ENCODE assay signal across 9 cellular contexts in genomic region chr2:132547089-132547687, GRCh38.
A peak's percentile ranks its signal among the peaks of the same experiment; 100 is the strongest.
DNase-seq lines count a peak whose midpoint lies in the region; ATAC-seq, FAIRE-seq and TF ChIP-seq lines count a peak whose summit lies in the region.
"Had no signal": no experiment of that assay in that cellular context is flagged by ENCODE, and none has a peak within 500 bp of the region (broad histone marks: within the 10 kb centered on the region; RNA-seq: fewer than 3 reads in every experiment).

No MANE protein-coding gene starts in this region.

- DNase-seq in AG04449 (ENCODE audit: low read depth, low spot score) (peak; percentile 26), GM12891 (ENCODE audit: insufficient read length, low spot score) (peak; percentile 34), Kasumi-1 (lab: John Stamatoyannopoulos, UW) (peak; percentile 51 to 67), RWPE2 (ENCODE audit: low spot score) (no peak), brain pericyte (ENCODE audit: low read depth, low spot score) (peak; percentile 18), islet precursor cell (peak; percentile 78)
- peak; percentile 46 to 55 for DNase-seq in stimulated activated CD4-positive, alpha-beta T cell treated with anti-CD3 and anti-CD28 coated beads, Interleukin-2, amount 100 ng/mL, for 48 hours
- no peak for DNase-seq in stimulated activated naive CD4-positive, alpha-beta T cell treated with Interleukin-2 at 50 U/mL for 16 hours (lab: John Stamatoyannopoulos, UW)

- H3K27me3 ChIP-seq in RWPE2 (ENCODE audit: insufficient read depth, poor library complexity, severe bottlenecking), result no peaks in the 10 kb centered on the region

- TF ChIP-seq POLR2A in GM12891 (IDR thresholded peaks at IDR 0.05; ENCODE audit: low read depth, low read length), result no peak

- H3K4me3 ChIP-seq in AG04449 (ENCODE audit: low read depth, low read length) (no peak overlapping the region), RWPE2 (ENCODE audit: severe bottlenecking) (no peak overlapping the region)

- CTCF ChIA-PET in AG04449 (lab: Yijun Ruan, JAX), result interaction anchor here (0.5 to 8.1 kb wide), 49 partner anchors 8 to 1300 kb away, joined by 3 to 101 read pairs (median 4); no protein-coding TSS in a partner anchor

- peak; percentile 76 for FAIRE-seq in GM12891 (lab: Jason Lieb, UNC)

- H3K36me3 ChIP-seq in RWPE2 (ENCODE audit: low read depth), result no peaks in the 10 kb centered on the region

- H3K27ac ChIP-seq in RWPE2 (ENCODE audit: poor library complexity, severe bottlenecking), result no peak overlapping the region

- H3K9me3 ChIP-seq in RWPE2 (ENCODE audit: severe bottlenecking), result no peaks in the 10 kb centered on the region

- 0 out of 3 replicates have a peak, but pooled peaks have one; percentile 41 for ATAC-seq in RWPE2 (ENCODE audit: low read depth)
- ATAC-seq: naive thymus-derived CD4-positive, alpha-beta T cell had no signal

- no peaks in the 10 kb centered on the region for H3K4me1 ChIP-seq in RWPE2 (ENCODE audit: insufficient read depth, poor library complexity, severe bottlenecking)

- TF ChIP-seq CTCF in AG04449 (IDR thresholded peaks at IDR 0.05; ENCODE audit: insufficient read depth, low read length, missing control alignments) (peak; percentile 70), RWPE2 (IDR thresholded peaks at IDR 0.05; ENCODE audit: poor library complexity, severe bottlenecking) (peak; percentile 61)

- POLR2A ChIA-PET in AG04449 (lab: Yijun Ruan, JAX), result no interaction called here

TF ChIP-seq in GM12891, 5 proteins besides CTCF, POLR2A, EP300 and RAD21:
- TF ChIP-seq POU2F2 (IDR thresholded peaks at IDR 0.05; ENCODE audit: low read depth, low read length), result no peak
- TF ChIP-seq POLR2AphosphoS5 (IDR thresholded peaks at IDR 0.05; ENCODE audit: low read depth, low read length), result no peak
- TF ChIP-seq TAF1 (IDR thresholded peaks at IDR 0.05; ENCODE audit: low read depth, low read length), result no peak
- no peak for TF ChIP-seq PAX5 (IDR thresholded peaks at IDR 0.05; ENCODE audit: insufficient read depth, low read length, severe bottlenecking)
- no peak for TF ChIP-seq SPI1 (IDR thresholded peaks at IDR 0.05; ENCODE audit: low read depth, low read length)
TF ChIP-seq in GM12891: peak in this region for 0.

Comparison
In these comparisons a context has a peak if more than half of its experiments do, and no peak if none do; other contexts are left out.
1. DNase-seq: peak in AG04449 (single experiment), GM12891 (single experiment), Kasumi-1 (2 of 2), brain pericyte (single experiment), islet precursor cell (single experiment) and stimulated activated CD4-positive, alpha-beta T cell treated with anti-CD3 and anti-CD28 coated beads, Interleukin-2, amount 100 ng/mL, for 48 hours (2 of 2); none in RWPE2 (single experiment) and stimulated activated naive CD4-positive, alpha-beta T cell treated with Interleukin-2 at 50 U/mL for 16 hours (single experiment).